ENCODE assay signal across 8 cellular contexts in genomic region chr17:42833771-42834422, GRCh38. TPM values are rescaled to one million over a fixed set of nuclear protein-coding genes. Genes with fewer than 3 reads are reported as not detected.
DNase-seq lines count a peak whose midpoint lies in the region; ATAC-seq and TF ChIP-seq lines count a peak whose summit lies in the region.

No MANE protein-coding gene starts in this region.

- TF ChIP-seq CTCF in glutamatergic neuron (IDR thresholded peaks at IDR 0.05; ENCODE audit: partially characterized antibody, unreplicated experiment) (no peak), gastrocnemius medialis (IDR thresholded peaks at IDR 0.05 in 4 of 5, conservative IDR thresholded peaks at IDR 0.05 in 1 of 5) (no peak)

- no peak for DNase-seq in activated naive CD4-positive, alpha-beta T cell treated with anti-CD3 and anti-CD28 coated beads, Interleukin-2, amount 10 ng/mL, durations not matched to agents 7 days and 5 days
- DNase-seq in activated naive CD4-positive, alpha-beta T cell treated with Interleukin-2 at 50 U/mL for 16 hours = no peak
- peak in 1 of 34 experiments; percentile 4 for DNase-seq in T-cell
- DNase-seq in glutamatergic neuron = peak; percentile 65
- no peak for DNase-seq in gastrocnemius medialis
- no peak for DNase-seq in GM03348 (ENCODE audit: low spot score)
- DNase-seq in RPMI8226 = no peak

- no peaks in the 10 kb centered on the region for H3K9me3 ChIP-seq in gastrocnemius medialis

- H3K4me3 ChIP-seq in gastrocnemius medialis = peak overlapping the region; percentile 77 to 97 (median 96)

- H3K4me3 Mint-ChIP-seq in activated naive CD4-positive, alpha-beta T cell treated with anti-CD3 and anti-CD28 coated beads, Interleukin-2, amount 10 ng/mL, durations not matched to agents 7 days and 5 days = peak overlapping the region; percentile 91
- H3K4me3 Mint-ChIP-seq in T-cell (peak overlapping the region; percentile 94 to 97 (median 95)), glutamatergic neuron (ENCODE audit: unreplicated experiment) (peak overlapping the region; percentile 85)

- H3K4me1 ChIP-seq in gastrocnemius medialis = peaks cover 18 to 27% of the 10 kb centered on the region in 2 donors

- peak overlapping the region; percentile 98 for H3K27ac Mint-ChIP-seq in activated naive CD4-positive, alpha-beta T cell treated with anti-CD3 and anti-CD28 coated beads, Interleukin-2, amount 10 ng/mL, durations not matched to agents 7 days and 5 days
- H3K27ac Mint-ChIP-seq in T-cell = peak overlapping the region; percentile 61 to 64
- H3K27ac Mint-ChIP-seq in glutamatergic neuron (ENCODE audit: unreplicated experiment) = peak overlapping the region; percentile 63

- CTCF ChIA-PET in activated naive CD4-positive, alpha-beta T cell treated with anti-CD3 and anti-CD28 coated beads, Interleukin-2, amount 10 ng/mL, durations not matched to agents 7 days and 5 days (lab: Charles Lee) = interaction anchor here (0.6 to 5.6 kb wide), 7 partner anchors 10 to 1285 kb away, joined by 3 to 24 read pairs (median 3); partner anchors contain the start of genes BECN1, PSMC3IP and RPL27
- CTCF ChIA-PET in T-cell (lab: Charles Lee) = interaction anchor here in 1 of 2 donors (0.7 to 1.7 kb wide), 6 partner anchors 9 to 650 kb away, joined by 3 to 11 read pairs (median 4); partner anchors contain the start of genes BECN1, CNTD1, COA3 and DHX8

- H3K36me3 ChIP-seq in gastrocnemius medialis = peaks cover 0 to 42% of the 10 kb centered on the region in 2 donors

- no peak for TF ChIP-seq POLR2A in gastrocnemius medialis (IDR thresholded peaks at IDR 0.05)

- peaks cover 29% of the 10 kb centered on the region for H3K36me3 Mint-ChIP-seq in activated naive CD4-positive, alpha-beta T cell treated with anti-CD3 and anti-CD28 coated beads, Interleukin-2, amount 10 ng/mL, durations not matched to agents 7 days and 5 days
- H3K36me3 Mint-ChIP-seq in T-cell (peaks cover 10% of the 10 kb centered on the region), glutamatergic neuron (ENCODE audit: unreplicated experiment) (no peaks in the 10 kb centered on the region)

- peak overlapping the region; percentile 80 to 94 (median 89) for H3K27ac ChIP-seq in gastrocnemius medialis

- POLR2A ChIA-PET in T-cell (lab: Charles Lee) = interaction anchor here (0.6 to 2.4 kb wide), 4 partner anchors 10 to 901 kb away, joined by 4 to 9 read pairs (median 4); partner anchors contain the start of gene BECN1 (in 2 of the 2)

- H3K27me3 ChIP-seq in gastrocnemius medialis = no peaks in the 10 kb centered on the region

- intact Hi-C loops in gastrocnemius medialis (cut with DNase I; ENCODE audit: low total_unique reads) = loop anchor here (5.0 to 10.0 kb wide), 2 partner anchors 163 to 561 kb away; partner anchors contain the start of genes ARL4D and RPL27

- in situ Hi-C loops in gastrocnemius medialis (cut with MboI; ENCODE audit: low sequenced_read_pairs in 4 of 4) = no loop called here

- peaks cover 4% of the 10 kb centered on the region for H3K27me3 Mint-ChIP-seq in activated naive CD4-positive, alpha-beta T cell treated with anti-CD3 and anti-CD28 coated beads, Interleukin-2, amount 10 ng/mL, durations not matched to agents 7 days and 5 days
- H3K27me3 Mint-ChIP-seq in T-cell = no peaks in the 10 kb centered on the region
- H3K27me3 Mint-ChIP-seq in glutamatergic neuron (ENCODE audit: unreplicated experiment) = no peaks in the 10 kb centered on the region

- H3K4me1 Mint-ChIP-seq in activated naive CD4-positive, alpha-beta T cell treated with anti-CD3 and anti-CD28 coated beads, Interleukin-2, amount 10 ng/mL, durations not matched to agents 7 days and 5 days = peaks cover 28% of the 10 kb centered on the region
- H3K4me1 Mint-ChIP-seq in T-cell (peaks cover 22 to 32% (median 25%) of the 10 kb centered on the region in 3 donors), glutamatergic neuron (ENCODE audit: low read depth, unreplicated experiment) (peaks cover 9% of the 10 kb centered on the region)

- no peak for ATAC-seq in T-cell (replicated peaks in 1 of 4)
- ATAC-seq in gastrocnemius medialis = peak; percentile 4 to 11
- no peak for ATAC-seq in GM19452 (IDR thresholded peaks at IDR 0.05; ENCODE audit: unreplicated experiment)

- no peaks in the 10 kb centered on the region for H3K9me3 Mint-ChIP-seq in activated naive CD4-positive, alpha-beta T cell treated with anti-CD3 and anti-CD28 coated beads, Interleukin-2, amount 10 ng/mL, durations not matched to agents 7 days and 5 days
- H3K9me3 Mint-ChIP-seq in T-cell (no peaks in the 10 kb centered on the region), glutamatergic neuron (ENCODE audit: unreplicated experiment) (peaks cover 7% of the 10 kb centered on the region)

RNA-seq across cellular contexts. Expression of gene PSME3, which starts 0.7 kb away (rescaled TPM):
- total RNA-seq in T-cell = 10 to 100 TPM; 68.0 to 79.1 (median 77.2) TPM
- total RNA-seq in glutamatergic neuron (ENCODE audit: unreplicated experiment) = 127 TPM
- 100 to 1,000 TPM in 1 of 4 donors, 10 to 100 TPM in 3; 84.2 to 101 (median 88.7) TPM for total RNA-seq in gastrocnemius medialis

RNA-seq across cellular contexts. Expression of gene BECN1, which starts 9.8 kb away (rescaled TPM):
- total RNA-seq in T-cell (100 to 1,000 TPM in 4 of 5 donors, 10 to 100 TPM in 1; 92.1 to 138 (median 105) TPM), glutamatergic neuron (ENCODE audit: unreplicated experiment) (72.1 TPM), gastrocnemius medialis (100 to 1,000 TPM in 1 of 4 donors, 10 to 100 TPM in 3; 82.3 to 102 (median 88.0) TPM)

RNA-seq across cellular contexts. Expression of gene AOC2, which starts 10.5 kb away (rescaled TPM):
- total RNA-seq in T-cell = 1 to 10 TPM; 2.2 to 3.7 (median 3.2) TPM
- total RNA-seq in glutamatergic neuron (ENCODE audit: unreplicated experiment) = 6.1 TPM
- 1 to 10 TPM in 2 of 4 donors, under 1 TPM in 2; 0.81 to 1.2 (median 1.0) TPM for total RNA-seq in gastrocnemius medialis

RNA-seq across cellular contexts. Expression of gene AOC3, which starts 17.1 kb away (rescaled TPM):
- 1 to 10 TPM; 1.2 to 2.1 (median 1.2) TPM for total RNA-seq in T-cell
- 2.0 TPM for total RNA-seq in glutamatergic neuron (ENCODE audit: unreplicated experiment)
- 1 to 10 TPM; 2.2 to 7.2 (median 4.2) TPM for total RNA-seq in gastrocnemius medialis

RNA-seq across cellular contexts. Expression of gene CNTD1, which starts 35.2 kb away (rescaled TPM):
- total RNA-seq in T-cell = not detected
- not detected for total RNA-seq in glutamatergic neuron (ENCODE audit: unreplicated experiment)
- not detected for total RNA-seq in gastrocnemius medialis

Comparison
In these comparisons a context has a peak if more than half of its experiments do, and no peak if none do; other contexts are left out.
1. ATAC-seq: peak in gastrocnemius medialis (2 of 2); none in T-cell (0 of 4) and GM19452 (single experiment).
2. Peak in every context shown above with its lines, with median percentiles within 50 percentile points of each other: H3K27ac Mint-ChIP-seq and H3K4me3 Mint-ChIP-seq.